ENCODE assay signal across 18 cellular contexts in genomic region chr11:129268371-129268770, GRCh38.
A peak's percentile ranks its signal among the peaks of the same experiment; 100 is the strongest.
DNase-seq lines count a peak whose midpoint lies in the region; ATAC-seq and TF ChIP-seq lines count a peak whose summit lies in the region.
"Had no signal": no experiment of that assay in that cellular context is flagged by ENCODE, and none has a peak within 500 bp of the region (broad histone marks: within the 10 kb centered on the region; RNA-seq: fewer than 3 reads in every experiment).

No MANE protein-coding gene starts in this region.

- peaks cover 41% of the 10 kb centered on the region for H3K4me1 Mint-ChIP-seq in activated CD4-positive, alpha-beta T cell treated with anti-CD3 and anti-CD28 coated beads for 36 hours
- H3K4me1 Mint-ChIP-seq: CD8-positive, alpha-beta memory T cell had no signal

- H3K27ac ChIP-seq in mesodermal cell (ENCODE audit: low read depth, low read length, severe bottlenecking): peak overlapping the region; percentile 55
- no peak overlapping the region for H3K27ac ChIP-seq in psoas muscle
- H3K27ac ChIP-seq: BLaER1 treated with 17β-estradiol and CSF1 and Interleukin-3, amounts not matched to agents 10 nM and 100 nM; PC-9 had no signal

- H3K4me1 ChIP-seq in mesodermal cell (ENCODE audit: control insufficient read depth, insufficient read depth, low read length, poor library complexity, severe bottlenecking) (no peaks in the 10 kb centered on the region), psoas muscle (no peaks in the 10 kb centered on the region)

- H3K36me3 ChIP-seq in mesodermal cell (ENCODE audit: control insufficient read depth, insufficient read depth, low read length) (peaks cover 13% of the 10 kb centered on the region), psoas muscle (ENCODE audit: insufficient read depth in 1 of 2, low read depth in 1 of 2) (no peaks in the 10 kb centered on the region)
- H3K36me3 ChIP-seq: MG63 had no signal

- POLR2A ChIA-PET in activated CD4-positive, alpha-beta T cell treated with anti-CD3 and anti-CD28 coated beads for 36 hours (lab: Charles Lee): no interaction called here

- H3K4me3 ChIP-seq in mesodermal cell (ENCODE audit: extremely low read depth, insufficient read depth, low read length, poor library complexity, severe bottlenecking): no peak overlapping the region
- H3K4me3 ChIP-seq in psoas muscle: no peak overlapping the region
- H3K4me3 ChIP-seq: BLaER1 treated with 17β-estradiol and CSF1 and Interleukin-3, amounts not matched to agents 10 nM and 100 nM; MG63; PC-9 had no signal

- no peaks in the 10 kb centered on the region for H3K9me3 ChIP-seq in mesodermal cell (ENCODE audit: control insufficient read depth, low read length)
- no peaks in the 10 kb centered on the region for H3K9me3 ChIP-seq in psoas muscle
- H3K9me3 ChIP-seq: MG63, SK-N-SH had no signal

- no peak for DNase-seq in activated CD4-positive, alpha-beta T cell treated with anti-CD3 and anti-CD28 coated beads for 36 hours
- no peak for DNase-seq in activated CD4-positive, alpha-beta T cell treated with anti-CD3 and anti-CD28 coated beads, Interleukin-2, amount 50 U/mL, for 4 hours
- DNase-seq in NCI-H69 (lab: John Stamatoyannopoulos, UW) (peak; percentile 66), Right ventricle myocardium superior (no peak), psoas muscle (no peak), EL (no peak)
- DNase-seq: CD8-positive, alpha-beta memory T cell; MG63; NCI-H1092; NCI-H146; NCI-H2081; NCI-H345; NCI-H748 treated with DMSO at 0.1 percent for 48 hours; PC-9; SK-N-SH had no signal

- H3K9me3 Mint-ChIP-seq in activated CD4-positive, alpha-beta T cell treated with anti-CD3 and anti-CD28 coated beads for 36 hours (ENCODE audit: low read depth): no peaks in the 10 kb centered on the region

- no peak overlapping the region for H3K4me3 Mint-ChIP-seq in activated CD4-positive, alpha-beta T cell treated with anti-CD3 and anti-CD28 coated beads for 36 hours
- H3K4me3 Mint-ChIP-seq: CD8-positive, alpha-beta memory T cell had no signal

- intact Hi-C loops in activated CD4-positive, alpha-beta T cell treated with anti-CD3 and anti-CD28 coated beads for 36 hours (cut with DNase I, micrococcal nuclease): no loop called here
- intact Hi-C loops in Right ventricle myocardium superior (cut with DNase I) (no loop called here), psoas muscle (cut with DNase I) (no loop called here)

- 100% methylated on average over 1 of the region's 3 CpGs for WGBS in mesodermal cell (ENCODE audit: insufficient coverage in 2 of 2), 2 experiments
- 80 to 89% (median 83%) methylated on average over 3 of the region's 3 CpGs for WGBS in psoas muscle, 3 donors

- ATAC-seq in activated CD4-positive, alpha-beta T cell treated with anti-CD3 and anti-CD28 coated beads for 36 hours: peak; percentile 57
- ATAC-seq in GM19023 (IDR thresholded peaks at IDR 0.05; ENCODE audit: unreplicated experiment): no peak
- no peak for ATAC-seq in Right ventricle myocardium superior (ENCODE audit: poor library complexity)
- no peak for ATAC-seq in psoas muscle

- no peaks in the 10 kb centered on the region for H3K27me3 ChIP-seq in psoas muscle (ENCODE audit: insufficient read depth in 3 of 3, low read length in 2 of 3)
- H3K27me3 ChIP-seq: BLaER1 treated with 17β-estradiol and CSF1 and Interleukin-3, amounts not matched to agents 10 nM and 100 nM; MG63 had no signal

- CTCF ChIA-PET in activated CD4-positive, alpha-beta T cell treated with anti-CD3 and anti-CD28 coated beads for 36 hours (lab: Charles Lee): interaction anchor here (0.6 to 1.4 kb wide), 3 partner anchors 10 to 65 kb away, joined by 3 to 5 read pairs (median 3); no protein-coding TSS in a partner anchor

- peaks cover 2% of the 10 kb centered on the region for H3K36me3 Mint-ChIP-seq in activated CD4-positive, alpha-beta T cell treated with anti-CD3 and anti-CD28 coated beads for 36 hours (ENCODE audit: low read depth)
- H3K36me3 Mint-ChIP-seq: CD8-positive, alpha-beta memory T cell had no signal

- peaks cover 2% of the 10 kb centered on the region for H3K27me3 Mint-ChIP-seq in activated CD4-positive, alpha-beta T cell treated with anti-CD3 and anti-CD28 coated beads for 36 hours

- H3K27ac Mint-ChIP-seq in activated CD4-positive, alpha-beta T cell treated with anti-CD3 and anti-CD28 coated beads for 36 hours: no peak overlapping the region
- H3K27ac Mint-ChIP-seq: CD8-positive, alpha-beta memory T cell had no signal

- TF ChIP-seq CTCF in psoas muscle (IDR thresholded peaks at IDR 0.05): no peak
